Comparison of ENCODE assay signal across 38 cellular contexts in genomic region chr12:119383206-119383605, GRCh38. TPM values are rescaled to one million over a fixed set of nuclear protein-coding genes. Genes with fewer than 3 reads are reported as not detected.
"Had no signal": no experiment of that assay in that cellular context is flagged by ENCODE, and none has a peak within 500 bp of the region (broad histone marks: within the 10 kb centered on the region; RNA-seq: fewer than 3 reads in every experiment).

No MANE protein-coding gene starts in this region.

- H3K27ac ChIP-seq: adrenal gland, body of pancreas, colonic mucosa, epithelial cell of prostate, esophagus squamous epithelium, gastroesophageal sphincter had no signal

- ATAC-seq: activated CD4-positive, alpha-beta T cell treated with anti-CD3 and anti-CD28 coated beads for 36 hours; activated CD8-positive, alpha-beta memory T cell treated with anti-CD3 and anti-CD28 coated beads, Interleukin-2, amount 10 ng/mL, durations not matched to agents 7 days and 5 days; activated CD8-positive, alpha-beta T cell treated with anti-CD3 and anti-CD28 coated beads, Interleukin-2, amount 10 ng/mL, durations not matched to agents 7 days and 5 days; activated naive CD8-positive, alpha-beta T cell treated with anti-CD3 and anti-CD28 coated beads, Interleukin-2, amount 50 U/mL, for 24 hours; body of pancreas; gastroesophageal sphincter; heart right ventricle; T-helper 17 cell had no signal

- H3K27me3 ChIP-seq: adrenal gland, body of pancreas, colonic mucosa, esophagus squamous epithelium, gastroesophageal sphincter, heart right ventricle had no signal

- DNase-seq: activated CD4-positive, alpha-beta memory T cell treated with anti-CD3 and anti-CD28 coated beads for 36 hours; activated CD4-positive, alpha-beta T cell treated with anti-CD3 and anti-CD28 coated beads for 36 hours; activated CD4-positive, alpha-beta T cell treated with anti-CD3 and anti-CD28 coated beads, Interleukin-2, amount 10 ng/mL, durations not matched to agents 24 days and 14 days; activated CD4-positive, CD25-positive, alpha-beta regulatory T cell; activated CD4-positive, CD25-positive, alpha-beta regulatory T cell treated with anti-CD3 and anti-CD28 coated beads, Interleukin-2, amount 50 U/mL, for 72 hours; activated CD8-positive, alpha-beta memory T cell treated with anti-CD3 and anti-CD28 coated beads, Interleukin-2, amount 10 ng/mL, durations not matched to agents 7 days and 5 days; activated CD8-positive, alpha-beta memory T cell treated with anti-CD3 and anti-CD28 coated beads, Interleukin-2, amount 50 U/mL, for 4 hours; activated CD8-positive, alpha-beta T cell treated with anti-CD3 and anti-CD28 coated beads, Interleukin-2, amount 10 ng/mL, durations not matched to agents 7 days and 5 days; activated effector memory CD4-positive, alpha-beta T cell treated with anti-CD3 and anti-CD28 coated beads, Interleukin-2, amount 50 U/mL, for 16 hours; activated naive CD4-positive, alpha-beta T cell treated with anti-CD3 and anti-CD28 coated beads for 36 hours; activated naive CD8-positive, alpha-beta T cell treated with anti-CD3 and anti-CD28 coated beads for 36 hours; activated naive CD8-positive, alpha-beta T cell treated with anti-CD3 and anti-CD28 coated beads, Interleukin-2, amount 50 U/mL, for 24 hours; activated T-cell treated with anti-CD3 and anti-CD28 coated beads, Interleukin-2, amount 50 U/mL, for 1 hour; activated T-cell treated with anti-CD3 and anti-CD28 coated beads, Interleukin-2, amount 50 U/mL, for 48 hours; adrenal gland; amygdala; aorta; body of pancreas; central memory CD4-positive, alpha-beta T cell; cerebellar nuclear complex; colonic mucosa; effector CD8-positive, alpha-beta T cell; esophagus squamous epithelium; foreskin melanocyte; heart right ventricle; T-helper 17 cell; T1000 had no signal

- H3K9me3 ChIP-seq: adrenal gland, body of pancreas, colonic mucosa, esophagus squamous epithelium, gastroesophageal sphincter had no signal

- H3K36me3 ChIP-seq: adrenal gland, colonic mucosa, esophagus squamous epithelium, gastroesophageal sphincter, heart right ventricle had no signal

- FAIRE-seq: endometrium, endothelial cell of umbilical vein had no signal

- H3K4me3 ChIP-seq: adrenal gland, body of pancreas, colonic mucosa, esophagus squamous epithelium, gastroesophageal sphincter, heart right ventricle had no signal

- H3K4me1 ChIP-seq: adrenal gland, body of pancreas, colonic mucosa, esophagus squamous epithelium had no signal

RNA-seq across cellular contexts. Expression of gene CCDC60, which starts 48.7 kb away (rescaled TPM):
- total RNA-seq: activated CD4-positive, alpha-beta memory T cell treated with anti-CD3 and anti-CD28 coated beads for 36 hours; activated CD4-positive, alpha-beta T cell treated with anti-CD3 and anti-CD28 coated beads for 36 hours; activated CD4-positive, alpha-beta T cell treated with anti-CD3 and anti-CD28 coated beads, Interleukin-2, amount 10 ng/mL, durations not matched to agents 24 days and 14 days; activated CD8-positive, alpha-beta memory T cell treated with anti-CD3 and anti-CD28 coated beads for 36 hours; activated CD8-positive, alpha-beta memory T cell treated with anti-CD3 and anti-CD28 coated beads, Interleukin-2, amount 10 ng/mL, durations not matched to agents 7 days and 5 days; activated CD8-positive, alpha-beta T cell treated with anti-CD3 and anti-CD28 coated beads, Interleukin-2, amount 10 ng/mL, durations not matched to agents 7 days and 5 days; activated naive CD4-positive, alpha-beta T cell treated with anti-CD3 and anti-CD28 coated beads for 36 hours; activated naive CD8-positive, alpha-beta T cell treated with anti-CD3 and anti-CD28 coated beads for 36 hours; activated T-helper 1 cell treated with anti-CD3 and anti-CD28 coated beads, Interleukin-12 subunit alpha, Interleukin-12 subunit beta, Interleukin-2, Interleukin-4 antibody, amounts not matched to agents 30 ng/mL and 10 ng/mL and 1 ng/mL, durations not matched to agents 14 hours and 24 hours and 36 hours; activated T-helper 2 cell treated with anti-CD3 and anti-CD28 coated beads, Interferon-gamma antibody, Interleukin-2, Interleukin-4, amounts not matched to agents 10 μg/mL and 5 μg/mL and 100 μg/mL, durations not matched to agents 14 hours and 24 hours and 36 hours; adrenal gland; aorta; body of pancreas; dermis microvascular lymphatic vessel endothelial cell; endothelial cell of umbilical vein; fibroblast of lung; fibroblast of villous mesenchyme; glomerular endothelial cell; heart right ventricle; T-helper 17 cell had no signal
- polyA plus RNA-seq: adrenal gland, aorta, endothelial cell of umbilical vein, fibroblast of lung, heart right ventricle had no signal
